Comparison of ENCODE assay signal across 13 cellular contexts in the genomic region with DNA sequence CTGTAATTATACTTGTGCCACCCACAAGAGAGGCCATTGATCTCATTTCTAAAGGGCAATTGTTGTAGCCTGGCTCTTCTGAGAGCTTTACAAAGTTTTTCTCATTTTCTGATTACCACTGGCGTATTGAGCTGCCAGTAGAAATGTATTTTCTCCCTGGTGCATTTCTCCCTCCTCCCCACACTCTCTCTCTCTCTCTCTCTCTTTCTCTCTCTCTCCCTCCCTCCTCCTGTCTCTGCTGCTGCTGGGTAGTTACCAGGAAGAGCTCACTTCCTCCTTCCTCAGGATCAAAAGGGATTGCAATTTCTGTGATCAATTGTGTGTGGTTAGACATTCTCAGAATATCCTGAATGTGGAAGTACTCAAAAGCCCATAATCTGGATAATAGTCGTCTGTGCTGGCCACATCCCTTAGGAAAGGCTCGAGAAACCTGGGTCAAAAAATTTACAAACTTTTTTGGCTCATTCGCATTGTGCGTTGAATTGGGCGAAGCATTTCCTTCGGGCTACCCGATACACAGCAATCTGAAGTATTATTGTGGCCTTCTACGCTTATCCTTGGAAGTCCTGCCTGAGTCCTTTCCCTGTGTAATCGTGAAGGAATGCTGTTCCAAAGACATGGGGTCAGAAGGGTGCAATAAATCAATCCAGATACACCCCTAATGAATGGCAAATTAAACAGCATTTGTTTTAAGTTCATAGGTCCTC.
DNase-seq lines count a peak whose midpoint lies in the region; ATAC-seq, FAIRE-seq and TF ChIP-seq lines count a peak whose summit lies in the region.
"Had no signal": no experiment of that assay in that cellular context is flagged by ENCODE, and none has a peak within 500 bp of the region (broad histone marks: within the 10 kb centered on the region; RNA-seq: fewer than 3 reads in every experiment).

No MANE protein-coding gene starts in this region.

- H3K4me3 ChIP-seq in CD8-positive, alpha-beta memory T cell (ENCODE audit: low read length) = no peak overlapping the region
- H3K4me3 ChIP-seq: tibial artery had no signal

- no peaks in the 10 kb centered on the region for H3K27me3 ChIP-seq in CD8-positive, alpha-beta memory T cell (ENCODE audit: insufficient read depth, low read length, poor library complexity, severe bottlenecking)
- H3K27me3 ChIP-seq: tibial artery had no signal

- H3K9me3 Mint-ChIP-seq in CD8-positive, alpha-beta memory T cell = peaks cover 0 to 2% (median 0%) of the 10 kb centered on the region in 5 donors

- no peaks in the 10 kb centered on the region for H3K9me3 ChIP-seq in CD8-positive, alpha-beta memory T cell (ENCODE audit: low read length)
- H3K9me3 ChIP-seq: tibial artery had no signal

- no peak overlapping the region for H3K27ac Mint-ChIP-seq in CD8-positive, alpha-beta memory T cell
- H3K27ac Mint-ChIP-seq: activated T-helper 17 cell treated with anti-CD3 and anti-CD28 coated beads, Interleukin-2, amount 50 U/mL, for 72 hours had no signal

- no peaks in the 10 kb centered on the region for H3K36me3 Mint-ChIP-seq in CD8-positive, alpha-beta memory T cell

- H3K27ac ChIP-seq in CD8-positive, alpha-beta memory T cell (ENCODE audit: low read depth, low read length) = no peak overlapping the region
- H3K27ac ChIP-seq: tibial artery had no signal

- no peaks in the 10 kb centered on the region for H3K4me1 ChIP-seq in CD8-positive, alpha-beta memory T cell (ENCODE audit: insufficient read depth, low read length)

- DNase-seq in HS-27A (ENCODE audit: low read depth) = peak; percentile 84
- DNase-seq in SW480 (ENCODE audit: low spot score) = peak; percentile 26
- DNase-seq in glomerular endothelial cell (ENCODE audit: extremely low read depth, low read depth, low spot score) = peak; percentile 56
- DNase-seq in activated T-cell treated with anti-CD3 and anti-CD28 coated beads for 4 hours = no peak
- no peak for DNase-seq in D721Med (ENCODE audit: insufficient read length, low spot score)
- no peak for DNase-seq in CD8-positive, alpha-beta memory T cell
- DNase-seq: Karpas-422; stimulated activated CD4-positive, alpha-beta T cell treated with anti-CD3 and anti-CD28 coated beads, Interleukin-4, amount 100 ng/mL, for 4 hours; tibial artery had no signal

- no peak overlapping the region for H3K4me3 Mint-ChIP-seq in CD8-positive, alpha-beta memory T cell
- H3K4me3 Mint-ChIP-seq: activated T-helper 17 cell treated with anti-CD3 and anti-CD28 coated beads, Interleukin-2, amount 50 U/mL, for 72 hours had no signal

- ATAC-seq in GM19452 (IDR thresholded peaks at IDR 0.05; ENCODE audit: unreplicated experiment) = no peak
- ATAC-seq: activated T-helper 17 cell treated with anti-CD3 and anti-CD28 coated beads, Interleukin-2, amount 50 U/mL, for 72 hours had no signal

- TF ChIP-seq CTCF in D721Med (IDR thresholded peaks at IDR 0.05; ENCODE audit: insufficient read depth, missing control alignments) = no peak

- CTCF ChIA-PET in CD8-positive, alpha-beta memory T cell (lab: Charles Lee) = no interaction called here

- POLR2A ChIA-PET in CD8-positive, alpha-beta memory T cell (lab: Charles Lee) = no interaction called here

- no peaks in the 10 kb centered on the region for H3K4me1 Mint-ChIP-seq in CD8-positive, alpha-beta memory T cell
- H3K4me1 Mint-ChIP-seq: activated T-helper 17 cell treated with anti-CD3 and anti-CD28 coated beads, Interleukin-2, amount 50 U/mL, for 72 hours had no signal

- no peaks in the 10 kb centered on the region for H3K36me3 ChIP-seq in CD8-positive, alpha-beta memory T cell (ENCODE audit: insufficient read depth, low read length)
- H3K36me3 ChIP-seq: tibial artery had no signal

- peak; percentile 60 for FAIRE-seq in A204.1 (lab: Jason Lieb, UNC)
- FAIRE-seq in D721Med (lab: Jason Lieb, UNC) = no peak
- FAIRE-seq: GM19239 had no signal

- H3K27me3 Mint-ChIP-seq in CD8-positive, alpha-beta memory T cell = peaks cover 3 to 4% of the 10 kb centered on the region in 2 donors

Comparison
In these comparisons a context has a peak if more than half of its experiments do, and no peak if none do; other contexts are left out.
1. DNase-seq: peak in HS-27A (single experiment), SW480 (single experiment) and glomerular endothelial cell (single experiment); none in activated T-cell treated with anti-CD3 and anti-CD28 coated beads for 4 hours (single experiment), D721Med (single experiment) and CD8-positive, alpha-beta memory T cell (0 of 5).